ENCODE assay signal across 23 cellular contexts in genomic region chr5:125683669-125684068, GRCh38.
A peak's percentile ranks its signal among the peaks of the same experiment; 100 is the strongest.
DNase-seq lines count a peak whose midpoint lies in the region; ATAC-seq, FAIRE-seq and TF ChIP-seq lines count a peak whose summit lies in the region.
"Had no signal": no experiment of that assay in that cellular context is flagged by ENCODE, and none has a peak within 500 bp of the region (broad histone marks: within the 10 kb centered on the region; RNA-seq: fewer than 3 reads in every experiment).

No MANE protein-coding gene starts in this region.

- H3K27me3 ChIP-seq in Caco-2 (replicated peaks; ENCODE audit: control insufficient read depth, insufficient read depth, low read length) (no peaks in the 10 kb centered on the region), SJSA1 (replicated peaks) (no peaks in the 10 kb centered on the region), keratinocyte (ENCODE audit: control insufficient read depth, extremely low read depth, insufficient read depth, low read length) (no peaks in the 10 kb centered on the region), neuron (ENCODE audit: insufficient read depth, low read length) (no peaks in the 10 kb centered on the region), heart left ventricle (no peaks in the 10 kb centered on the region)

- no peaks in the 10 kb centered on the region for H3K79me2 ChIP-seq in keratinocyte (ENCODE audit: control insufficient read depth, insufficient read depth, low read length)

- H3K4me1 Mint-ChIP-seq in Caco-2 (ENCODE audit: low read depth, unreplicated experiment), result peaks cover 25% of the 10 kb centered on the region
- H3K4me1 Mint-ChIP-seq: CD8-positive, alpha-beta memory T cell had no signal

- H3K4me3 ChIP-seq in Caco-2 (ENCODE audit: low read depth, low read length) (no peak overlapping the region), SJSA1 (no peak overlapping the region), keratinocyte (ENCODE audit: control insufficient read depth in 2 of 3, extremely low read depth in 1 of 3, insufficient read depth in 2 of 3, low read depth in 1 of 3, low read length in 3 of 3) (no peak overlapping the region), neuron (ENCODE audit: low read length) (no peak overlapping the region), heart left ventricle (no peak overlapping the region)
- H3K4me3 ChIP-seq: K562 had no signal

- H3K27ac ChIP-seq in SJSA1 (peak overlapping the region; percentile 16), keratinocyte (ENCODE audit: control insufficient read depth, insufficient read depth, low read length) (no peak overlapping the region), heart left ventricle (no peak overlapping the region)
- H3K27ac ChIP-seq: C4-2B had no signal

- no peak for TF ChIP-seq CTCF in Caco-2 (IDR thresholded peaks at IDR 0.05; ENCODE audit: insufficient read depth in 1 of 2, low read depth in 1 of 2, low read length in 1 of 2, severe bottlenecking in 1 of 2, unreplicated experiment in 1 of 2)
- TF ChIP-seq CTCF in keratinocyte (optimal IDR thresholded peaks at IDR 0.05 in 1 of 3, IDR thresholded peaks at IDR 0.05 in 1 of 3, conservative IDR thresholded peaks at IDR 0.05 in 1 of 3; ENCODE audit: extremely low read depth in 1 of 3, insufficient read depth in 2 of 3, low read length in 3 of 3), result no peak
- no peak for TF ChIP-seq CTCF in heart left ventricle (IDR thresholded peaks at IDR 0.05)

- no peak overlapping the region for H3K9ac ChIP-seq in keratinocyte (ENCODE audit: control insufficient read depth, extremely low read depth, insufficient read depth, low read length)

- no peaks in the 10 kb centered on the region for H3K36me3 Mint-ChIP-seq in Caco-2 (ENCODE audit: insufficient read depth, unreplicated experiment)
- H3K36me3 Mint-ChIP-seq: CD8-positive, alpha-beta memory T cell had no signal

- TF ChIP-seq POLR2A in heart left ventricle (IDR thresholded peaks at IDR 0.05), result no peak

- ATAC-seq in heart left ventricle, result no peak
- ATAC-seq: K562, Right ventricle myocardium inferior had no signal

- dilution Hi-C loops in keratinocyte (cut with MboI; ENCODE audit: extremely low pct_ligation_motif_present, low sequenced_read_pairs), result no loop called here

- no peak overlapping the region for H3K4me2 ChIP-seq in keratinocyte (ENCODE audit: control insufficient read depth, extremely low read depth, insufficient read depth, low read depth, low read length)

- intact Hi-C loops in Caco-2 (cut with micrococcal nuclease; ENCODE audit: unreplicated experiment), result no loop called here
- intact Hi-C loops in heart left ventricle (cut with DNase I), result no loop called here

- no peaks in the 10 kb centered on the region for H3K9me3 ChIP-seq in Caco-2
- no peaks in the 10 kb centered on the region for H3K9me3 ChIP-seq in SJSA1 (replicated peaks)
- no peaks in the 10 kb centered on the region for H3K9me3 ChIP-seq in keratinocyte (ENCODE audit: control insufficient read depth, low read depth, low read length)
- no peaks in the 10 kb centered on the region for H3K9me3 ChIP-seq in neuron (ENCODE audit: low read length)
- peaks cover 0 to 12% (median 0%) of the 10 kb centered on the region in 12 donors for H3K9me3 ChIP-seq in heart left ventricle

- no peaks in the 10 kb centered on the region for H3K27me3 Mint-ChIP-seq in Caco-2 (ENCODE audit: insufficient read depth, unreplicated experiment)
- H3K27me3 Mint-ChIP-seq: CD8-positive, alpha-beta memory T cell had no signal

- H3K9me1 ChIP-seq in keratinocyte (ENCODE audit: control insufficient read depth, extremely low read depth, insufficient read depth, low read length), result no peaks in the 10 kb centered on the region

- peaks cover 12% of the 10 kb centered on the region for H3K4me1 ChIP-seq in Caco-2
- H3K4me1 ChIP-seq in SJSA1 (replicated peaks), result peaks cover 31% of the 10 kb centered on the region
- no peaks in the 10 kb centered on the region for H3K4me1 ChIP-seq in keratinocyte (ENCODE audit: control insufficient read depth, extremely low read depth, insufficient read depth, low read length)
- H3K4me1 ChIP-seq in neuron (ENCODE audit: insufficient read depth, low read length), result peaks cover 2% of the 10 kb centered on the region
- H3K4me1 ChIP-seq in heart left ventricle, result no peaks in the 10 kb centered on the region

- no peak overlapping the region for H2AFZ ChIP-seq in keratinocyte (ENCODE audit: control insufficient read depth, low read length)
- peak overlapping the region; percentile 67 for H2AFZ ChIP-seq in neuron (ENCODE audit: low read depth, low read length)

- no peaks in the 10 kb centered on the region for H4K20me1 ChIP-seq in keratinocyte (ENCODE audit: control insufficient read depth, extremely low read depth, insufficient read depth, low read length)

- DNase-seq in Caco-2, result no peak
- peak in 1 of 2 experiments; percentile 76 for DNase-seq in SJSA1 (ENCODE audit: low read depth in 1 of 2, low spot score in 2 of 2)
- DNase-seq in keratinocyte (ENCODE audit: low read depth, low spot score), result no peak
- no peak for DNase-seq in NCI-H1105 (lab: John Stamatoyannopoulos, UW)
- DNase-seq in NCI-H2029 treated with DMSO at 0.1 percent for 48 hours (lab: John Stamatoyannopoulos, UW), result no peak
- no peak for DNase-seq in heart left ventricle
- DNase-seq in NCI-H446 (lab: John Stamatoyannopoulos, UW), result no peak
- DNase-seq: AML-193; CD8-positive, alpha-beta memory T cell; GDM1; MM.1S; NCI-H1048; NCI-H1436 treated with DMSO at 0.1 percent for 48 hours; NCI-H2029; NCI-H345; NCI-H524 treated with DMSO at 0.1 percent for 48 hours; NCI-H82 had no signal

- no TSS peak for BruUV-seq in Caco-2 (replicated peaks; lab: Mats Ljungman, UMichigan)

- CTCF ChIA-PET in Caco-2 (lab: Charles Lee), result no interaction called here

- peak; percentile 39 for FAIRE-seq in keratinocyte (lab: Jason Lieb, UNC)
- FAIRE-seq: GM18507, H54, K562 had no signal

- H3K27ac Mint-ChIP-seq in Caco-2 (ENCODE audit: unreplicated experiment), result peak overlapping the region; percentile 11
- H3K27ac Mint-ChIP-seq: CD8-positive, alpha-beta memory T cell had no signal

- no peaks in the 10 kb centered on the region for H3K36me3 ChIP-seq in Caco-2 (ENCODE audit: control insufficient read depth, insufficient read depth, low read length)
- H3K36me3 ChIP-seq in SJSA1, result no peaks in the 10 kb centered on the region
- no peaks in the 10 kb centered on the region for H3K36me3 ChIP-seq in keratinocyte (ENCODE audit: control insufficient read depth in 2 of 2, extremely low read depth in 1 of 2, insufficient read depth in 2 of 2, low read length in 2 of 2)
- H3K36me3 ChIP-seq in neuron (ENCODE audit: insufficient read depth, low read length), result no peaks in the 10 kb centered on the region
- H3K36me3 ChIP-seq in heart left ventricle, result no peaks in the 10 kb centered on the region

- peaks cover 13% of the 10 kb centered on the region for H3K9me3 Mint-ChIP-seq in Caco-2 (ENCODE audit: unreplicated experiment)

- POLR2A ChIA-PET in Caco-2 (lab: Charles Lee), result no interaction called here

- no peak overlapping the region for H3K4me3 Mint-ChIP-seq in Caco-2 (ENCODE audit: unreplicated experiment)
- H3K4me3 Mint-ChIP-seq: CD8-positive, alpha-beta memory T cell had no signal
